In the genomic region with DNA sequence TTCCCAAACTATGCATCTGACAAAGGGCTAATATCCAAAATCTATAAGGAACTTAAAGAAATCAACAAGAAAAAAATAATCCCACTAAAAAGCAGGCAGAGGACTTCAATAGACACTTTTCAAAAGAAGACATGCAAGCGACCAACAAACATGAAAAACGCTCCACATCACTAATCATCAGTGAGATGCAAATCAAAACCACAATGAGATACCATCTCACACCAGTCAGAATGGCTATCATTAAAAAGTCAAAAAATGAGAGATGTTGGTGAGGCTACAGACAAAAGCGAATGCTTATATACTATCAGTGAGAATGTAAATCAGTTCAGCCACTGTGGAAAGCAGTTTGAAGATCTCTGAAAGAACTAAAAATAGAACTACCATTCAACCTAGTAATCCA, we compare ENCODE assay signal across 17 cellular contexts. TPM values are rescaled to one million over a fixed set of nuclear protein-coding genes. Genes with fewer than 3 reads are reported as not detected.
DNase-seq lines count a peak whose midpoint lies in the region; ATAC-seq and TF ChIP-seq lines count a peak whose summit lies in the region.
"Had no signal": no experiment of that assay in that cellular context is flagged by ENCODE, and none has a peak within 500 bp of the region (broad histone marks: within the 10 kb centered on the region; RNA-seq: fewer than 3 reads in every experiment).

No MANE protein-coding gene starts in this region.

- H3K4me1 Mint-ChIP-seq in memory B cell: peaks cover 18% of the 10 kb centered on the region
- H3K4me1 Mint-ChIP-seq: H9 had no signal

- no peak overlapping the region for H3K27ac Mint-ChIP-seq in memory B cell
- H3K27ac Mint-ChIP-seq: CD4-positive, alpha-beta T cell; H9; IgD-negative memory B cell had no signal

- peaks cover 7% of the 10 kb centered on the region for H3K4me1 ChIP-seq in A673 (ENCODE audit: insufficient read depth, low read length, poor library complexity, severe bottlenecking)

- H3K27ac ChIP-seq in A673 (ENCODE audit: low read depth, low read length, poor library complexity, severe bottlenecking): no peak overlapping the region
- H3K27ac ChIP-seq: 22Rv1 had no signal

- H3K27me3 Mint-ChIP-seq in memory B cell: no peaks in the 10 kb centered on the region
- H3K27me3 Mint-ChIP-seq: CD4-positive, alpha-beta T cell; IgD-negative memory B cell had no signal

- POLR2A ChIA-PET in A673 (lab: Charles Lee; ENCODE audit: low non-redundant PET): no interaction called here

- CTCF ChIA-PET in A673 (lab: Charles Lee): no interaction called here

- H3K4me3 Mint-ChIP-seq in memory B cell: no peak overlapping the region
- H3K4me3 Mint-ChIP-seq: CD4-positive, alpha-beta T cell; H9 had no signal

- no peak overlapping the region for H3K4me3 ChIP-seq in A673 (ENCODE audit: low read depth, low read length, poor library complexity, severe bottlenecking)

- DNase-seq in A673 (ENCODE audit: low spot score) (peak; percentile 39), NAMALWA (ENCODE audit: low spot score) (peak; percentile 26), memory B cell (ENCODE audit: low spot score in 2 of 2) (no peak), hippocampal formation (lab: John Stamatoyannopoulos, UW) (no peak), dedifferentiated amniotic fluid mesenchymal stem cell (ENCODE audit: extremely low spot score) (no peak), posterior vena cava (ENCODE audit: low spot score) (no peak)
- no peak for DNase-seq in activated T-cell treated with anti-CD3 and anti-CD28 coated beads, Interleukin-2, amount 50 U/mL, for 1 hour
- DNase-seq: AML-193; C1 segment of cervical spinal cord; CD4-positive, alpha-beta T cell; DMS79; GOT3; H9; KG1 had no signal

- no peaks in the 10 kb centered on the region for H3K9me3 ChIP-seq in A673 (ENCODE audit: low read depth, low read length, poor library complexity, severe bottlenecking)

- ATAC-seq in GM18858 (IDR thresholded peaks at IDR 0.05; ENCODE audit: unreplicated experiment) (peak; percentile 35), memory B cell (ENCODE audit: low read depth) (peak; percentile 62)

- no peaks in the 10 kb centered on the region for H3K9me3 Mint-ChIP-seq in memory B cell

- no peaks in the 10 kb centered on the region for H3K36me3 ChIP-seq in A673 (ENCODE audit: insufficient read depth, low read length, poor library complexity, severe bottlenecking)

- BruUV-seq in A673 (replicated peaks; lab: Mats Ljungman, UMichigan): no TSS peak

- intact Hi-C loops in A673 (cut with micrococcal nuclease; ENCODE audit: unreplicated experiment): no loop called here
- intact Hi-C loops in posterior vena cava (cut with DNase I): no loop called here

- peaks cover 17% of the 10 kb centered on the region for H3K36me3 Mint-ChIP-seq in memory B cell

- H3K27me3 ChIP-seq in A673 (replicated peaks; ENCODE audit: insufficient read depth, low read depth, low read length, poor library complexity): no peaks in the 10 kb centered on the region

- TF ChIP-seq CTCF in A673 (conservative IDR thresholded peaks at IDR 0.05; ENCODE audit: low read depth, low read length): no peak

RNA-seq across cellular contexts. Expression of a gene that starts 20.2 kb away (rescaled TPM):
- 2.4 and 3.5 TPM in 2 replicates for total RNA-seq in A673 (2021)
- 1 to 10 TPM; 5.9 to 8.2 TPM for total RNA-seq in posterior vena cava

Comparison
In these comparisons a context has a peak if more than half of its experiments do, and no peak if none do; other contexts are left out.
1. DNase-seq: peak in A673 (single experiment) and NAMALWA (single experiment); none in memory B cell (0 of 2), hippocampal formation (0 of 2), dedifferentiated amniotic fluid mesenchymal stem cell (single experiment), activated T-cell treated with anti-CD3 and anti-CD28 coated beads, Interleukin-2, amount 50 U/mL, for 1 hour (single experiment) and posterior vena cava (single experiment).